ENCODE assay signal across 18 cellular contexts in genomic region chr13:25783076-25783475, GRCh38.
DNase-seq lines count a peak whose midpoint lies in the region; ATAC-seq and TF ChIP-seq lines count a peak whose summit lies in the region.
"Had no signal": no experiment of that assay in that cellular context is flagged by ENCODE, and none has a peak within 500 bp of the region (broad histone marks: within the 10 kb centered on the region; RNA-seq: fewer than 3 reads in every experiment).

No MANE protein-coding gene starts in this region.

- H3K27ac ChIP-seq in SJSA1 (peak overlapping the region; percentile 63), psoas muscle (peak overlapping the region; percentile 56)
- H3K27ac ChIP-seq: BLaER1 treated with 17β-estradiol and CSF1 and Interleukin-3, amounts not matched to agents 10 nM and 100 nM had no signal

- H3K4me3 ChIP-seq in SJSA1 (no peak overlapping the region), psoas muscle (no peak overlapping the region)
- H3K4me3 ChIP-seq: BLaER1 treated with 17β-estradiol and CSF1 and Interleukin-3, amounts not matched to agents 10 nM and 100 nM; GM12878 had no signal

- intact Hi-C loops in psoas muscle (cut with DNase I), result no loop called here

- ATAC-seq in psoas muscle (no peak), HG02588 (IDR thresholded peaks at IDR 0.05; ENCODE audit: unreplicated experiment) (no peak), HG02852 (IDR thresholded peaks at IDR 0.05; ENCODE audit: unreplicated experiment) (no peak)
- ATAC-seq: CD8-positive, alpha-beta T cell; GM12878; HCT116 had no signal

- WGBS in psoas muscle, 3 donors, result 84 to 92% (median 92%) methylated on average over 2 of the region's 2 CpGs

- H3K36me3 ChIP-seq in SJSA1 (no peaks in the 10 kb centered on the region), psoas muscle (ENCODE audit: insufficient read depth in 1 of 2, low read depth in 1 of 2) (no peaks in the 10 kb centered on the region)
- H3K36me3 ChIP-seq: BLaER1 treated with 17β-estradiol and CSF1 and Interleukin-3, amounts not matched to agents 10 nM and 100 nM had no signal

- DNase-seq in NCI-H2171 treated with DMSO at 0.1 percent for 48 hours (lab: John Stamatoyannopoulos, UW) (peak; percentile 10), NCI-H2171 (lab: John Stamatoyannopoulos, UW) (no peak), SJSA1 (ENCODE audit: low read depth in 1 of 2, low spot score in 2 of 2) (peak; percentile 78 to 82), psoas muscle (no peak), NCI-H2107 (lab: John Stamatoyannopoulos, UW) (no peak)
- DNase-seq: 8988T; Calu3; CD8-positive, alpha-beta T cell; DND-41; EL; GOT3; H7; HFFc6 had no signal

- H3K9me3 ChIP-seq in SJSA1 (replicated peaks), result no peaks in the 10 kb centered on the region
- no peaks in the 10 kb centered on the region for H3K9me3 ChIP-seq in psoas muscle

- H3K4me1 ChIP-seq in SJSA1 (replicated peaks), result peaks cover 18% of the 10 kb centered on the region
- peaks cover 35% of the 10 kb centered on the region for H3K4me1 ChIP-seq in psoas muscle

- TF ChIP-seq CTCF in psoas muscle (IDR thresholded peaks at IDR 0.05), result no peak

- H3K27me3 ChIP-seq in SJSA1 (replicated peaks), result no peaks in the 10 kb centered on the region
- no peaks in the 10 kb centered on the region for H3K27me3 ChIP-seq in psoas muscle (ENCODE audit: insufficient read depth in 3 of 3, low read length in 2 of 3)

Comparison
In these comparisons a context has a peak if more than half of its experiments do, and no peak if none do; other contexts are left out.
1. DNase-seq: peak in NCI-H2171 treated with DMSO at 0.1 percent for 48 hours (single experiment) and SJSA1 (2 of 2); none in NCI-H2171 (single experiment), psoas muscle (0 of 2) and NCI-H2107 (single experiment).